In the genomic region with DNA sequence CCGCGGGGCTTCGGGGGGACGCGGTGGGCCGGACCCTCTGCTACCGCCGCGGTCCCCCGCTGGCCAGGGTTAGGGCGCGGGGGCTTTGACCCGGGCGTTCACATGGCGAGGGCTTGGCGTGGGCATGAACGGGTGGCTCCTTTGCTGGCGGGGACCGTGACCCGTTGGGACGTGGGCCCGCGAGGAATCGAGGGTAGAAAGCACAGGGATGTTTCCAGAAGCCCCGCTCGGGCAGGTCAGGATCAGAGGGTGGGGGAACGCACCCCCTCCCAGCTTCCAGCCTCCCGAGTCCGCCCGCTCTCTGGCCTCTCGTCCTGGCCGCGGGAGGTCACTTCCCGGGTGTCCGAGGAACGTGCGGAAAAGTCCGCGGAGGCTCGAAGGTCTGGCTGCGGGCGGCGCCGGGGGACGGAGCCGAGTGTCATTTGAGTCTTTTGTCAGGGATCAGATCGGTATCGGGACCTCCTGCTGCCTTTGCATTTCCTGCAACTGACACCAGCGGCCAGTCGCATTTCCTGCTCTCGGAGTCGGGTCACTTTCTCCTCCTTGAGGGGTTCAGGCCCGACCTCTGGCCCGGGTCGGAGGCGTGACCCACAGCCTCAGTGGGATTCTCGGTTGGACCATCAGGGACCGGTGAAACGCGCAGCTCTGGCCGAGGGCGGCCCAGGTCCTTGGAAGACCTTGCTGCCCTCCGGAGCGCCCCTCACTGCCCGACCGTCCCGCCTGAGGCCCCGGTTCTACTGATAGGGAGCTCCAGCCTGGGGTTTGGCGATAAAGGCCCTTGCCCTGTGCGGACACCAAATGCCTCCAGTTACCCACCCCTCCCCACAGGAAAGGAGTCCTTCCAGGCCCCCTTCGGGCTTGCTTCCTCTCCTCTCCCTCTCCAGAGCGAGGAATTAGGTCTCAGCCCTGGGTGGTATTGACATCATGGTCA, we compare ENCODE assay signal across 8 cellular contexts. TPM values are rescaled to one million over a fixed set of nuclear protein-coding genes. Genes with fewer than 3 reads are reported as not detected.
DNase-seq lines count a peak whose midpoint lies in the region; ATAC-seq lines count a peak whose summit lies in the region.

No MANE protein-coding gene starts in this region.

- H3K4me3 Mint-ChIP-seq in activated T-cell treated with anti-CD3 and anti-CD28 coated beads, Interleukin-2, amount 50 U/mL, for 4 hours, result peak overlapping the region; percentile 65
- H3K4me3 Mint-ChIP-seq in activated naive CD8-positive, alpha-beta T cell treated with anti-CD3 and anti-CD28 coated beads for 36 hours, result peak overlapping the region; percentile 61

- H3K27me3 ChIP-seq in thymus (ENCODE audit: control insufficient read depth, insufficient read depth), result peaks cover 65% of the 10 kb centered on the region

- no peak for DNase-seq in activated T-cell treated with anti-CD3 and anti-CD28 coated beads, Interleukin-2, amount 50 U/mL, for 4 hours
- DNase-seq in activated T-cell treated with anti-CD3 and anti-CD28 coated beads, Interleukin-2, amount 50 U/mL, for 1 hour, result no peak
- DNase-seq in activated naive CD8-positive, alpha-beta T cell treated with anti-CD3 and anti-CD28 coated beads for 36 hours, result no peak
- DNase-seq in left kidney (ENCODE audit: low read depth, low spot score) (peak; percentile 52), NCI-H345 (lab: John Stamatoyannopoulos, UW) (no peak), NCI-H128 (lab: John Stamatoyannopoulos, UW; ENCODE audit: unreplicated experiment) (no peak)
- no peak for DNase-seq in activated effector memory CD4-positive, alpha-beta T cell treated with anti-CD3 and anti-CD28 coated beads, Interleukin-2, amount 50 U/mL, for 16 hours

- peaks cover 18% of the 10 kb centered on the region for H3K4me1 Mint-ChIP-seq in activated T-cell treated with anti-CD3 and anti-CD28 coated beads, Interleukin-2, amount 50 U/mL, for 4 hours (ENCODE audit: low read depth)
- peaks cover 28% of the 10 kb centered on the region for H3K4me1 Mint-ChIP-seq in activated naive CD8-positive, alpha-beta T cell treated with anti-CD3 and anti-CD28 coated beads for 36 hours

- ATAC-seq in activated T-cell treated with anti-CD3 and anti-CD28 coated beads, Interleukin-2, amount 50 U/mL, for 4 hours, result peak; percentile 22 to 38

- H3K9me3 Mint-ChIP-seq in activated T-cell treated with anti-CD3 and anti-CD28 coated beads, Interleukin-2, amount 50 U/mL, for 4 hours, result no peaks in the 10 kb centered on the region
- H3K9me3 Mint-ChIP-seq in activated naive CD8-positive, alpha-beta T cell treated with anti-CD3 and anti-CD28 coated beads for 36 hours, result no peaks in the 10 kb centered on the region

- peak overlapping the region; percentile 42 for H3K4me3 ChIP-seq in thymus (ENCODE audit: low read length)

- H3K4me1 ChIP-seq in thymus (ENCODE audit: control insufficient read depth, insufficient read depth, low read length), result peaks cover 9% of the 10 kb centered on the region

- H3K36me3 ChIP-seq in thymus (ENCODE audit: control insufficient read depth, insufficient read depth), result no peaks in the 10 kb centered on the region

- H3K9me3 ChIP-seq in thymus (ENCODE audit: control insufficient read depth), result peaks cover 2% of the 10 kb centered on the region

- H3K27ac ChIP-seq in thymus (ENCODE audit: low read depth), result no peak overlapping the region

- H3K36me3 Mint-ChIP-seq in activated T-cell treated with anti-CD3 and anti-CD28 coated beads, Interleukin-2, amount 50 U/mL, for 4 hours (ENCODE audit: insufficient read depth), result no peaks in the 10 kb centered on the region
- no peaks in the 10 kb centered on the region for H3K36me3 Mint-ChIP-seq in activated naive CD8-positive, alpha-beta T cell treated with anti-CD3 and anti-CD28 coated beads for 36 hours

- H3K27me3 Mint-ChIP-seq in activated T-cell treated with anti-CD3 and anti-CD28 coated beads, Interleukin-2, amount 50 U/mL, for 4 hours (ENCODE audit: low read depth), result peaks cover 76% of the 10 kb centered on the region
- peaks cover 89% of the 10 kb centered on the region for H3K27me3 Mint-ChIP-seq in activated naive CD8-positive, alpha-beta T cell treated with anti-CD3 and anti-CD28 coated beads for 36 hours

- no peak overlapping the region for H3K27ac Mint-ChIP-seq in activated naive CD8-positive, alpha-beta T cell treated with anti-CD3 and anti-CD28 coated beads for 36 hours

- 3% methylated on average over 72 of the region's 72 CpGs for WGBS in thymus

RNA-seq across cellular contexts. Expression of a gene that starts 0.7 kb away (rescaled TPM):
- total RNA-seq in activated T-cell treated with anti-CD3 and anti-CD28 coated beads, Interleukin-2, amount 50 U/mL, for 4 hours, result under 1 TPM in 1 of 3 donors, not detected in 2; 0.08 TPM
- under 1 TPM; 0.06 to 0.08 TPM for total RNA-seq in activated naive CD8-positive, alpha-beta T cell treated with anti-CD3 and anti-CD28 coated beads for 36 hours
- 1.0 TPM for polyA plus RNA-seq in thymus

RNA-seq across cellular contexts. Expression of a gene that starts 32.2 kb away (rescaled TPM):
- not detected for total RNA-seq in activated T-cell treated with anti-CD3 and anti-CD28 coated beads, Interleukin-2, amount 50 U/mL, for 4 hours
- not detected for total RNA-seq in activated naive CD8-positive, alpha-beta T cell treated with anti-CD3 and anti-CD28 coated beads for 36 hours
- 0.02 TPM for polyA plus RNA-seq in thymus
